Comparison of ENCODE assay signal across 1 cellular context in genomic region chr5:94618493-94619328, GRCh38.
A peak's percentile ranks its signal among the peaks of the same experiment; 100 is the strongest.
TF ChIP-seq lines count a peak whose summit lies in the region.

Gene KIAA0825 (minus strand): TSS chr5:94618604. CDS start chr5:94537126, 81,478 bp downstream.
Gene SLF1 (plus strand): TSS chr5:94618669. CDS start chr5:94628811, 10,142 bp downstream.

TF ChIP-seq in GM12878, 131 proteins besides CTCF, POLR2A, EP300 and RAD21 (continued from another document):
- TF ChIP-seq, protein P1, sequence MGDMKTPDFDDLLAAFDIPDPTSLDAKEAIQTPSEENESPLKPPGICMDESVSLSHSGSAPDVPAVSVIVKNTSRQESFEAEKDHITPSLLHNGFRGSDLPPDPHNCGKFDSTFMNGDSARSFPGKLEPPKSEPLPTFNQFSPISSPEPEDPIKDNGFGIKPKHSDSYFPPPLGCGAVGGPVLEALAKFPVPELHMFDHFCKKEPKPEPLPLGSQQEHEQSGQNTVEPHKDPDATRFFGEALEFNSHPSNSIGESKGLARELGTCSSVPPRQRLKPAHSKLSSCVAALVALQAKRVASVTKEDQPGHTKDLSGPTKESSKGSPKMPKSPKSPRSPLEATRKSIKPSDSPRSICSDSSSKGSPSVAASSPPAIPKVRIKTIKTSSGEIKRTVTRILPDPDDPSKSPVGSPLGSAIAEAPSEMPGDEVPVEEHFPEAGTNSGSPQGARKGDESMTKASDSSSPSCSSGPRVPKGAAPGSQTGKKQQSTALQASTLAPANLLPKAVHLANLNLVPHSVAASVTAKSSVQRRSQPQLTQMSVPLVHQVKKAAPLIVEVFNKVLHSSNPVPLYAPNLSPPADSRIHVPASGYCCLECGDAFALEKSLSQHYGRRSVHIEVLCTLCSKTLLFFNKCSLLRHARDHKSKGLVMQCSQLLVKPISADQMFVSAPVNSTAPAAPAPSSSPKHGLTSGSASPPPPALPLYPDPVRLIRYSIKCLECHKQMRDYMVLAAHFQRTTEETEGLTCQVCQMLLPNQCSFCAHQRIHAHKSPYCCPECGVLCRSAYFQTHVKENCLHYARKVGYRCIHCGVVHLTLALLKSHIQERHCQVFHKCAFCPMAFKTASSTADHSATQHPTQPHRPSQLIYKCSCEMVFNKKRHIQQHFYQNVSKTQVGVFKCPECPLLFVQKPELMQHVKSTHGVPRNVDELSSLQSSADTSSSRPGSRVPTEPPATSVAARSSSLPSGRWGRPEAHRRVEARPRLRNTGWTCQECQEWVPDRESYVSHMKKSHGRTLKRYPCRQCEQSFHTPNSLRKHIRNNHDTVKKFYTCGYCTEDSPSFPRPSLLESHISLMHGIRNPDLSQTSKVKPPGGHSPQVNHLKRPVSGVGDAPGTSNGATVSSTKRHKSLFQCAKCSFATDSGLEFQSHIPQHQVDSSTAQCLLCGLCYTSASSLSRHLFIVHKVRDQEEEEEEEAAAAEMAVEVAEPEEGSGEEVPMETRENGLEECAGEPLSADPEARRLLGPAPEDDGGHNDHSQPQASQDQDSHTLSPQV (IDR thresholded peaks at IDR 0.05) = no peak
- TF ChIP-seq BACH1 (IDR thresholded peaks at IDR 0.05; ENCODE audit: borderline replicate concordance) (0 out of 2 replicates have a peak, but pooled peaks have one; percentile 28), NBN (IDR thresholded peaks at IDR 0.05) (peak; percentile 79; the same call in 1 of the 2 replicates), JUNB (IDR thresholded peaks at IDR 0.05) (no peak), ZBED1 (IDR thresholded peaks at IDR 0.05; ENCODE audit: borderline replicate concordance) (no peak), EGR1 (IDR thresholded peaks at IDR 0.05; ENCODE audit: borderline replicate concordance in 1 of 2, low read depth in 2 of 2, low read length in 2 of 2) (peak; percentile 25 to 88; a peak in 2 of 3 replicates), MEF2B (IDR thresholded peaks at IDR 0.05; ENCODE audit: partially characterized antibody, poor library complexity, severe bottlenecking) (peak; percentile 29), FOXK2 (IDR thresholded peaks at IDR 0.05) (no peak)
